Comparison of ENCODE assay signal across 1 cellular context in genomic region chr19:18385675-18386542, GRCh38.
TF ChIP-seq lines count a peak whose summit lies in the region.

Gene GDF15 (plus strand): TSS chr19:18386158. CDS start chr19:18386190, 32 bp downstream.

TF ChIP-seq in K562, 482 proteins besides CTCF, POLR2A, EP300 and RAD21 (continued from another document and continues in another):
- TF ChIP-seq MLLT1 (IDR thresholded peaks at IDR 0.05) (peak; percentile 96), ZNF263 (CRISPR knock-in tag; IDR thresholded peaks at IDR 0.05; ENCODE audit: borderline replicate concordance) (peak; percentile 75), MAZ (CRISPR knock-in tag; conservative IDR thresholded peaks at IDR 0.05 in 1 of 2, IDR thresholded peaks at IDR 0.05 in 1 of 2) (peak; percentile 79 to 86), ETV6 (IDR thresholded peaks at IDR 0.05; ENCODE audit: borderline replicate concordance in 1 of 2, low read depth in 2 of 2, low read length in 1 of 2) (no peak; a peak in 1 of 4 replicates), ETV6 (CRISPR knock-in tag; IDR thresholded peaks at IDR 0.05; ENCODE audit: borderline replicate concordance) (0 out of 2 replicates have a peak, but pooled peaks have one; percentile 46), DPF2 (IDR thresholded peaks at IDR 0.05) (peak; percentile 38), KAT7 (CRISPR knock-in tag; IDR thresholded peaks at IDR 0.05; ENCODE audit: borderline replicate concordance) (peak; percentile 74), SREBF1 (IDR thresholded peaks at IDR 0.05; ENCODE audit: borderline replicate concordance, low read depth, low read length) (peak; percentile 68; the same call in 1 of the 2 replicates), ZKSCAN1 (IDR thresholded peaks at IDR 0.05; ENCODE audit: low read depth, low read length) (peak; percentile 73), KDM2B (CRISPR knock-in tag; IDR thresholded peaks at IDR 0.05) (peak; percentile 56; the same call in 1 of the 2 replicates), PCBP2 (IDR thresholded peaks at IDR 0.05; ENCODE audit: low read depth, low read length, poor library complexity, severe bottlenecking) (no peak), HIVEP1 (CRISPR knock-in tag; IDR thresholded peaks at IDR 0.05) (no peak), SREBF2 (CRISPR knock-in tag; IDR thresholded peaks at IDR 0.05) (no peak), OTX1 (CRISPR knock-in tag; IDR thresholded peaks at IDR 0.05) (0 out of 2 replicates have a peak, but pooled peaks have one; percentile 77), KLF10 (CRISPR knock-in tag; IDR thresholded peaks at IDR 0.05) (no peak), MECOM (CRISPR knock-in tag; IDR thresholded peaks at IDR 0.05) (peak; percentile 73; the same call in 1 of the 2 replicates), MGA (IDR thresholded peaks at IDR 0.05) (peak; percentile 25; the same call in 1 of the 2 replicates), DLX4 (CRISPR knock-in tag; IDR thresholded peaks at IDR 0.05) (0 out of 2 replicates have a peak, but pooled peaks have one; percentile 21), GTF2E2 (tag; IDR thresholded peaks at IDR 0.05) (peak; percentile 98), ZNF282 (CRISPR knock-in tag; IDR thresholded peaks at IDR 0.05) (no peak), ZBTB1 (CRISPR knock-in tag; IDR thresholded peaks at IDR 0.05; ENCODE audit: borderline replicate concordance, low read depth) (peak; percentile 51; the same call in 1 of the 2 replicates), CCNT2 (IDR thresholded peaks at IDR 0.05; ENCODE audit: borderline replicate concordance, extremely low read depth, insufficient read length, low read depth, low read length) (peak; percentile 90), POLR2G (IDR thresholded peaks at IDR 0.05; ENCODE audit: low read depth, low read length) (peak; percentile 99), ID3 (CRISPR knock-in tag; IDR thresholded peaks at IDR 0.05) (no peak), ID3 (tag; IDR thresholded peaks at IDR 0.05) (peak; percentile 18; the same call in 1 of the 2 replicates), BMI1 (IDR thresholded peaks at IDR 0.05; ENCODE audit: low read length) (peak; percentile 24; the same call in 1 of the 2 replicates), ZBTB7A (IDR thresholded peaks at IDR 0.05; ENCODE audit: borderline replicate concordance, control insufficient read depth, low read depth, low read length) (peak; percentile 97), MEIS2 (IDR thresholded peaks at IDR 0.05; ENCODE audit: partially characterized antibody) (no peak), ZNF780A (CRISPR knock-in tag; IDR thresholded peaks at IDR 0.05) (0 out of 2 replicates have a peak, but pooled peaks have one; percentile 58), ZNF197 (CRISPR knock-in tag; IDR thresholded peaks at IDR 0.05; ENCODE audit: low read depth) (0 out of 2 replicates have a peak, but pooled peaks have one; percentile 47), FOXK2 (conservative IDR thresholded peaks at IDR 0.05 in 1 of 2, IDR thresholded peaks at IDR 0.05 in 1 of 2; ENCODE audit: low read depth in 2 of 2) (peak; percentile 86 to 91), ZBTB43 (CRISPR knock-in tag; IDR thresholded peaks at IDR 0.05) (0 out of 2 replicates have a peak, but pooled peaks have one; percentile 54), ZNF395 (CRISPR knock-in tag; IDR thresholded peaks at IDR 0.05) (no peak), FOSL1 (tag; conservative IDR thresholded peaks at IDR 0.05) (peak; percentile 49), TCFL5 (CRISPR knock-in tag; conservative IDR thresholded peaks at IDR 0.05) (no peak), SMARCA4 (IDR thresholded peaks at IDR 0.05) (no peak), TEAD4 (IDR thresholded peaks at IDR 0.05; ENCODE audit: low read length) (peak; percentile 63), TEAD4 (CRISPR knock-in tag; IDR thresholded peaks at IDR 0.05; ENCODE audit: borderline replicate concordance) (no peak), ZNF384 (IDR thresholded peaks at IDR 0.05; ENCODE audit: low read depth, low read length) (peak; percentile 66; the same call in 1 of the 2 replicates), E2F5 (CRISPR knock-in tag; IDR thresholded peaks at IDR 0.05) (0 out of 2 replicates have a peak, but pooled peaks have one; percentile 88), ARNT (IDR thresholded peaks at IDR 0.05) (0 out of 4 replicates have a peak, but pooled peaks of 1 of the 2 experiments have one; percentile 80), ZNF589 (CRISPR knock-in tag; IDR thresholded peaks at IDR 0.05; ENCODE audit: low read depth) (no peak; the same call in none of the 2 replicates), U2AF1 (optimal IDR thresholded peaks at IDR 0.05; ENCODE audit: low read depth, low read length) (no peak), ZSCAN29 (IDR thresholded peaks at IDR 0.05) (no peak), SPI1 (IDR thresholded peaks at IDR 0.05; ENCODE audit: borderline replicate concordance, low read depth, low read length) (no peak), ZC3H11A (IDR thresholded peaks at IDR 0.05; ENCODE audit: low read depth, low read length) (peak; percentile 25; the same call in 1 of the 2 replicates), GTF2B (IDR thresholded peaks at IDR 0.05; ENCODE audit: extremely low read depth, insufficient read length) (peak; percentile 54), SRSF7 (optimal IDR thresholded peaks at IDR 0.05; ENCODE audit: low read depth, low read length) (no peak), NCOA4 (IDR thresholded peaks at IDR 0.05; ENCODE audit: partially characterized antibody) (no peak)
